Comparison of ENCODE assay signal across 19 cellular contexts in genomic region chr11:116044946-116045345, GRCh38.
A peak's percentile ranks its signal among the peaks of the same experiment; 100 is the strongest.
DNase-seq lines count a peak whose midpoint lies in the region; ATAC-seq, FAIRE-seq and TF ChIP-seq lines count a peak whose summit lies in the region.
"Had no signal": no experiment of that assay in that cellular context is flagged by ENCODE, and none has a peak within 500 bp of the region (broad histone marks: within the 10 kb centered on the region; RNA-seq: fewer than 3 reads in every experiment).

No MANE protein-coding gene starts in this region.

- peaks cover 7% of the 10 kb centered on the region for H3K4me1 ChIP-seq in mesendoderm (ENCODE audit: control insufficient read depth, low read depth, low read length)
- H3K4me1 ChIP-seq: Caco-2 had no signal

- no peak for ATAC-seq in HG03442 (IDR thresholded peaks at IDR 0.05; ENCODE audit: unreplicated experiment)
- no peak for ATAC-seq in HG02938 (IDR thresholded peaks at IDR 0.05; ENCODE audit: unreplicated experiment)
- ATAC-seq: GM23338, HCT116 had no signal

- peaks cover 2% of the 10 kb centered on the region for H3K4me1 Mint-ChIP-seq in osteocyte (ENCODE audit: unreplicated experiment)

- H3K27ac Mint-ChIP-seq in osteocyte (ENCODE audit: unreplicated experiment) = no peak overlapping the region
- H3K27ac Mint-ChIP-seq: CD4-positive, alpha-beta T cell; GM23338; HFFc6 had no signal

- no CpG with 5 or more reads among the region's 10 CpGs for WGBS in mesendoderm (ENCODE audit: extremely low coverage, insufficient coverage, low lambda C conversion rate)

- H3K79me1 ChIP-seq in mesendoderm (ENCODE audit: low read length) = no peaks in the 10 kb centered on the region

- no peak overlapping the region for H3K4me3 ChIP-seq in mesendoderm (ENCODE audit: low read length)
- H3K4me3 ChIP-seq: GM23338 had no signal

- no peak overlapping the region for H3K27ac ChIP-seq in mesendoderm (ENCODE audit: low read depth, low read length)
- H3K27ac ChIP-seq: C4-2B had no signal

- H3K27me3 Mint-ChIP-seq in osteocyte (ENCODE audit: unreplicated experiment) = peaks cover 21% of the 10 kb centered on the region
- H3K27me3 Mint-ChIP-seq: CD4-positive, alpha-beta T cell had no signal

- no peaks in the 10 kb centered on the region for H3K36me3 ChIP-seq in mesendoderm (ENCODE audit: control insufficient read depth, insufficient read depth, low read length)

- H3K9ac ChIP-seq in mesendoderm (ENCODE audit: low read length) = no peak overlapping the region

- no peak overlapping the region for H4K8ac ChIP-seq in mesendoderm (ENCODE audit: low read depth, low read length)

- no peaks in the 10 kb centered on the region for H3K27me3 ChIP-seq in mesendoderm (ENCODE audit: insufficient read depth, low read length, poor library complexity)

- H3K18ac ChIP-seq in mesendoderm (ENCODE audit: low read length) = no peak overlapping the region

- DNase-seq in NCI-H69 (lab: John Stamatoyannopoulos, UW) (peak; percentile 37), mesendoderm (peak; percentile 35), osteocyte (ENCODE audit: extremely low spot score, unreplicated experiment) (peak; percentile 53), GDM1 (lab: John Stamatoyannopoulos, UW) (no peak)
- DNase-seq: ACHN; Caco-2; CD4-positive, alpha-beta T cell; DMS79; GF-D8; HFFc6 had no signal

- no peak overlapping the region for H2BK15ac ChIP-seq in mesendoderm (replicated peaks; ENCODE audit: low read depth)

- no peak overlapping the region for H3K4ac ChIP-seq in mesendoderm (ENCODE audit: low read depth, low read length)

- H3K4me3 Mint-ChIP-seq in osteocyte (ENCODE audit: unreplicated experiment) = no peak overlapping the region
- H3K4me3 Mint-ChIP-seq: CD4-positive, alpha-beta T cell; GM23338; HFFc6 had no signal

- no peak overlapping the region for H3K4me2 ChIP-seq in mesendoderm (ENCODE audit: low read length)
- H3K4me2 ChIP-seq: GM23338 had no signal

- no peaks in the 10 kb centered on the region for H3K9me3 Mint-ChIP-seq in osteocyte (ENCODE audit: unreplicated experiment)
- H3K9me3 Mint-ChIP-seq: CD4-positive, alpha-beta T cell; GM23338 had no signal

- no peak overlapping the region for H2BK5ac ChIP-seq in mesendoderm (ENCODE audit: low read length)

- no peaks in the 10 kb centered on the region for H3K79me2 ChIP-seq in mesendoderm (ENCODE audit: control insufficient read depth, insufficient read depth, low read length)

- H4K5ac ChIP-seq in mesendoderm (ENCODE audit: low read length) = no peak overlapping the region

- H2AK5ac ChIP-seq in mesendoderm (ENCODE audit: low read length) = no peak overlapping the region

- H3K23ac ChIP-seq in mesendoderm (ENCODE audit: low read length) = no peak overlapping the region

- TF ChIP-seq CTCF in osteocyte (IDR thresholded peaks at IDR 0.05) = no peak

- H2BK120ac ChIP-seq in mesendoderm (ENCODE audit: low read depth, low read length) = no peak overlapping the region

- no peaks in the 10 kb centered on the region for H3K36me3 Mint-ChIP-seq in osteocyte (ENCODE audit: unreplicated experiment)

- peak overlapping the region; percentile 46 for H3K56ac ChIP-seq in mesendoderm (ENCODE audit: low read length)

- peak; percentile 17 for FAIRE-seq in islet of Langerhans (lab: Jason Lieb, UNC)
- FAIRE-seq: A204.1, D721Med, H54 had no signal
